In genomic region chr9:33260372-33260771, GRCh38 we compare ENCODE assay signal across 32 cellular contexts. TPM values are rescaled to one million over a fixed set of nuclear protein-coding genes. Genes with fewer than 3 reads are reported as not detected.
"Had no signal": no experiment of that assay in that cellular context is flagged by ENCODE, and none has a peak within 500 bp of the region (broad histone marks: within the 10 kb centered on the region; RNA-seq: fewer than 3 reads in every experiment).

No MANE protein-coding gene starts in this region.

- H3K4me3 Mint-ChIP-seq: activated naive CD8-positive, alpha-beta T cell treated with anti-CD3 and anti-CD28 coated beads, Interleukin-2, amount 50 U/mL, for 24 hours; endodermal cell; memory B cell; naive thymus-derived CD4-positive, alpha-beta T cell; stimulated activated naive CD8-positive, alpha-beta T cell treated with anti-CD3 and anti-CD28 coated beads, Interleukin-15, Interleukin-2, amounts not matched to agents 100 ng/mL and 50 ng/mL, for 24 hours; T-helper 17 cell; WTC11 had no signal

- H3K9me3 ChIP-seq: esophagus muscularis mucosa, heart right ventricle, right lobe of liver, thoracic aorta had no signal

- H3K27ac Mint-ChIP-seq: endodermal cell, memory B cell, T-helper 17 cell, WTC11 had no signal

- H3K27me3 ChIP-seq: esophagus muscularis mucosa, foreskin keratinocyte, heart right ventricle, right lobe of liver had no signal

- H3K4me3 ChIP-seq: esophagus muscularis mucosa, heart right ventricle, right lobe of liver, thoracic aorta had no signal

- H3K27me3 Mint-ChIP-seq: activated naive CD8-positive, alpha-beta T cell treated with anti-CD3 and anti-CD28 coated beads, Interleukin-2, amount 50 U/mL, for 24 hours; memory B cell; stimulated activated naive CD8-positive, alpha-beta T cell treated with anti-CD3 and anti-CD28 coated beads, Interleukin-15, Interleukin-2, amounts not matched to agents 100 ng/mL and 50 ng/mL, for 24 hours; T-helper 17 cell had no signal

- H3K9me3 Mint-ChIP-seq: activated naive CD8-positive, alpha-beta T cell treated with anti-CD3 and anti-CD28 coated beads, Interleukin-2, amount 50 U/mL, for 24 hours; activated T-helper 2 cell treated with anti-CD3 and anti-CD28 coated beads, Interferon-gamma antibody, Interleukin-2, Interleukin-4, amounts not matched to agents 10 μg/mL and 5 μg/mL and 100 μg/mL, durations not matched to agents 14 hours and 24 hours and 36 hours; endodermal cell; memory B cell; naive thymus-derived CD4-positive, alpha-beta T cell; neural crest cell; stimulated activated naive CD8-positive, alpha-beta T cell treated with anti-CD3 and anti-CD28 coated beads, Interleukin-15, Interleukin-2, amounts not matched to agents 100 ng/mL and 50 ng/mL, for 24 hours; WTC11 had no signal

- H3K27ac ChIP-seq: esophagus muscularis mucosa, foreskin keratinocyte, heart right ventricle, right lobe of liver, thoracic aorta had no signal

- ATAC-seq: activated naive CD8-positive, alpha-beta T cell treated with anti-CD3 and anti-CD28 coated beads, Interleukin-2, amount 50 U/mL, for 24 hours; foreskin keratinocyte; heart right ventricle; naive thymus-derived CD4-positive, alpha-beta T cell; right lobe of liver; T-helper 17 cell; WTC11 had no signal

- H3K4me1 ChIP-seq: foreskin keratinocyte had no signal

- DNase-seq: activated CD4-positive, alpha-beta T cell treated with anti-CD3 and anti-CD28 coated beads, Interleukin-2, amount 50 U/mL, for 4 hours; activated CD8-positive, alpha-beta memory T cell treated with anti-CD3 and anti-CD28 coated beads for 24 hours; activated naive CD8-positive, alpha-beta T cell treated with anti-CD3 and anti-CD28 coated beads, Interleukin-2, amount 50 U/mL, for 24 hours; amygdala; caudate nucleus; cortex of kidney; endodermal cell; foreskin keratinocyte; heart right ventricle; midbrain; naive thymus-derived CD4-positive, alpha-beta T cell; right lobe of liver; stimulated activated CD4-positive, alpha-beta T cell treated with anti-CD3 and anti-CD28 coated beads, Interleukin-2, amount 100 ng/mL, for 48 hours; T-helper 17 cell; T1000; trophoblast cell had no signal

RNA-seq across cellular contexts. Expression of gene SPINK4, which starts 20.4 kb away (rescaled TPM):
- total RNA-seq: activated T-helper 2 cell treated with anti-CD3 and anti-CD28 coated beads, Interferon-gamma antibody, Interleukin-2, Interleukin-4, amounts not matched to agents 10 μg/mL and 5 μg/mL and 100 μg/mL, durations not matched to agents 14 hours and 24 hours and 36 hours; chondrocyte; esophagus muscularis mucosa; foreskin keratinocyte; glomerular endothelial cell; heart right ventricle; kidney epithelial cell; lower leg skin; naive thymus-derived CD4-positive, alpha-beta T cell; neural crest cell; osteoblast; posterior vena cava; renal cortical epithelial cell; right lobe of liver; skeletal muscle tissue; subcutaneous adipose tissue; T-helper 17 cell; thoracic aorta; WTC11 had no signal
- polyA plus RNA-seq: foreskin keratinocyte; heart right ventricle; naive thymus-derived CD4-positive, alpha-beta T cell had no signal
